12 cellular contexts compared by ENCODE assay signal in genomic region chrX:29528281-29528680, GRCh38.
DNase-seq lines count a peak whose midpoint lies in the region; ATAC-seq and TF ChIP-seq lines count a peak whose summit lies in the region.
"Had no signal": no experiment of that assay in that cellular context is flagged by ENCODE, and none has a peak within 500 bp of the region (broad histone marks: within the 10 kb centered on the region; RNA-seq: fewer than 3 reads in every experiment).

No MANE protein-coding gene starts in this region.

- DNase-seq in MM.1S (peak; percentile 33), NCI-H510A (lab: John Stamatoyannopoulos, UW) (no peak), NCI-H524 (lab: John Stamatoyannopoulos, UW) (no peak)
- DNase-seq in stimulated activated effector memory CD8-positive, alpha-beta T cell treated with anti-CD3 and anti-CD28 coated beads, Interleukin-12 subunit alpha, Interleukin-12 subunit beta, amount 100 ng/mL, for 72 hours (ENCODE audit: low spot score in 2 of 2): no peak
- no peak for DNase-seq in activated CD4-positive, alpha-beta memory T cell treated with anti-CD3 and anti-CD28 coated beads for 36 hours
- DNase-seq: adrenal gland, NCI-H1105 had no signal

- intact Hi-C loops in activated CD4-positive, alpha-beta memory T cell treated with anti-CD3 and anti-CD28 coated beads for 36 hours (cut with micrococcal nuclease): no loop called here

- peaks cover 2% of the 10 kb centered on the region; the same call in 1 of the 2 replicates for H3F3A ChIP-seq in MM.1S (ENCODE audit: insufficient read depth, low read length)

- H3K4me3 ChIP-seq in MM.1S (ENCODE audit: low read length): no peak overlapping the region
- H3K4me3 ChIP-seq: adrenal gland had no signal

- no peaks in the 10 kb centered on the region for H4K20me1 ChIP-seq in MM.1S (ENCODE audit: insufficient read depth, low read length)

- no peaks in the 10 kb centered on the region for H3K27me3 ChIP-seq in MM.1S (replicated peaks; ENCODE audit: insufficient read depth, low read length)

- POLR2A ChIA-PET in activated CD4-positive, alpha-beta memory T cell treated with anti-CD3 and anti-CD28 coated beads for 36 hours (lab: Charles Lee): no interaction called here

- CTCF ChIA-PET in activated CD4-positive, alpha-beta memory T cell treated with anti-CD3 and anti-CD28 coated beads for 36 hours (lab: Charles Lee): no interaction called here

- H3K36me3 ChIP-seq in MM.1S (replicated peaks; ENCODE audit: insufficient read depth, low read length): no peaks in the 10 kb centered on the region
- H3K36me3 ChIP-seq: adrenal gland had no signal

- H3K36me3 Mint-ChIP-seq in stimulated activated effector memory CD8-positive, alpha-beta T cell treated with anti-CD3 and anti-CD28 coated beads, Interleukin-12 subunit alpha, Interleukin-12 subunit beta, amount 100 ng/mL, for 72 hours: no peaks in the 10 kb centered on the region
- H3K36me3 Mint-ChIP-seq in activated CD4-positive, alpha-beta memory T cell treated with anti-CD3 and anti-CD28 coated beads for 36 hours: no peaks in the 10 kb centered on the region

- H3K27ac ChIP-seq in MM.1S (ENCODE audit: low read length): no peak overlapping the region
- H3K27ac ChIP-seq: adrenal gland, C4-2B had no signal

- H3K4me3 Mint-ChIP-seq in stimulated activated effector memory CD8-positive, alpha-beta T cell treated with anti-CD3 and anti-CD28 coated beads, Interleukin-12 subunit alpha, Interleukin-12 subunit beta, amount 100 ng/mL, for 72 hours: no peak overlapping the region
- no peak overlapping the region for H3K4me3 Mint-ChIP-seq in activated CD4-positive, alpha-beta memory T cell treated with anti-CD3 and anti-CD28 coated beads for 36 hours

- 0 out of 2 replicates have a peak, but pooled peaks cover 5% of the 10 kb centered on the region for H3K4me1 ChIP-seq in MM.1S (ENCODE audit: low read length)
- H3K4me1 ChIP-seq: adrenal gland had no signal

- no peak overlapping the region for H2AFZ ChIP-seq in MM.1S (ENCODE audit: low read length)

- no peaks in the 10 kb centered on the region for H3K9me2 ChIP-seq in MM.1S (replicated peaks; ENCODE audit: insufficient read depth, low read length)

- ATAC-seq in GM18870 (IDR thresholded peaks at IDR 0.05; ENCODE audit: unreplicated experiment): peak; percentile 93
- ATAC-seq in GM21528 (IDR thresholded peaks at IDR 0.05; ENCODE audit: low FRiP score, unreplicated experiment): peak; percentile 86
- ATAC-seq in HG03039 (IDR thresholded peaks at IDR 0.05; ENCODE audit: unreplicated experiment): peak; percentile 64
- ATAC-seq in stimulated activated effector memory CD8-positive, alpha-beta T cell treated with anti-CD3 and anti-CD28 coated beads, Interleukin-12 subunit alpha, Interleukin-12 subunit beta, amount 100 ng/mL, for 72 hours: no peak
- ATAC-seq: Right ventricle myocardium inferior had no signal

- H3K4me2 ChIP-seq in MM.1S (ENCODE audit: low read depth, low read length): no peak overlapping the region

- no peak overlapping the region for H3K27ac Mint-ChIP-seq in stimulated activated effector memory CD8-positive, alpha-beta T cell treated with anti-CD3 and anti-CD28 coated beads, Interleukin-12 subunit alpha, Interleukin-12 subunit beta, amount 100 ng/mL, for 72 hours
- no peak overlapping the region for H3K27ac Mint-ChIP-seq in activated CD4-positive, alpha-beta memory T cell treated with anti-CD3 and anti-CD28 coated beads for 36 hours

- H3K9ac ChIP-seq in MM.1S (ENCODE audit: low read length): no peak overlapping the region

- H3K9me3 Mint-ChIP-seq in stimulated activated effector memory CD8-positive, alpha-beta T cell treated with anti-CD3 and anti-CD28 coated beads, Interleukin-12 subunit alpha, Interleukin-12 subunit beta, amount 100 ng/mL, for 72 hours: peaks cover 12% of the 10 kb centered on the region
- H3K9me3 Mint-ChIP-seq in activated CD4-positive, alpha-beta memory T cell treated with anti-CD3 and anti-CD28 coated beads for 36 hours: no peaks in the 10 kb centered on the region

- no peak for TF ChIP-seq CTCF in MM.1S (IDR thresholded peaks at IDR 0.05; ENCODE audit: low read length)

- H3K9me3 ChIP-seq in MM.1S (replicated peaks; ENCODE audit: insufficient read depth, low read length): no peaks in the 10 kb centered on the region
- H3K9me3 ChIP-seq: adrenal gland had no signal

- no peaks in the 10 kb centered on the region for H3K4me1 Mint-ChIP-seq in stimulated activated effector memory CD8-positive, alpha-beta T cell treated with anti-CD3 and anti-CD28 coated beads, Interleukin-12 subunit alpha, Interleukin-12 subunit beta, amount 100 ng/mL, for 72 hours
- H3K4me1 Mint-ChIP-seq in activated CD4-positive, alpha-beta memory T cell treated with anti-CD3 and anti-CD28 coated beads for 36 hours (ENCODE audit: low read depth): no peaks in the 10 kb centered on the region

- H3K79me2 ChIP-seq in MM.1S (ENCODE audit: low read length): no peaks in the 10 kb centered on the region

- no peaks in the 10 kb centered on the region for H3K27me3 Mint-ChIP-seq in activated CD4-positive, alpha-beta memory T cell treated with anti-CD3 and anti-CD28 coated beads for 36 hours
